Comparison of ENCODE assay signal across 11 cellular contexts in genomic region chr6:29827579-29828470, GRCh38. TPM values are rescaled to one million over a fixed set of nuclear protein-coding genes. Genes with fewer than 3 reads are reported as not detected.
DNase-seq lines count a peak whose midpoint lies in the region; ATAC-seq and TF ChIP-seq lines count a peak whose summit lies in the region.
"Had no signal": no experiment of that assay in that cellular context is flagged by ENCODE, and none has a peak within 500 bp of the region (broad histone marks: within the 10 kb centered on the region; RNA-seq: fewer than 3 reads in every experiment).

Gene HLA-G (plus strand): TSS chr6:29827825. CDS start chr6:29827845, 20 bp downstream.

- no peaks in the 10 kb centered on the region for H3K79me2 ChIP-seq in neural progenitor cell (ENCODE audit: low read depth)

- H3K27ac Mint-ChIP-seq in CD14-positive monocyte (no peak within 1 kb of the TSS), T-helper 17 cell (no peak within 1 kb of the TSS), glutamatergic neuron (ENCODE audit: unreplicated experiment) (no peak within 1 kb of the TSS), neural progenitor cell (no peak within 1 kb of the TSS)

- no peak within 1 kb of the TSS for H3K27ac ChIP-seq in neural progenitor cell

- H3K9ac ChIP-seq in neural progenitor cell, result no peak within 1 kb of the TSS

- DNase-seq in CD14-positive monocyte (ENCODE audit: low spot score) (no peak), T-helper 17 cell (no peak), glutamatergic neuron (no peak), neural progenitor cell (ENCODE audit: low spot score) (peak; percentile 16), NCI-H774 (lab: John Stamatoyannopoulos, UW) (no peak), SKM-1 (lab: John Stamatoyannopoulos, UW; ENCODE audit: unreplicated experiment) (no peak), HPDE6-E6E7 (ENCODE audit: extremely low spot score) (no peak), H4 (ENCODE audit: low spot score) (no peak)
- DNase-seq: DMS153, hypothalamus, NCI-H1105 treated with DMSO at 0.1 percent for 48 hours had no signal

- H3K27me3 Mint-ChIP-seq in CD14-positive monocyte (ENCODE audit: low read depth in 3 of 3) (peaks cover 76 to 92% (median 79%) of the 10 kb centered on the region in 3 donors), T-helper 17 cell (peaks cover 74% of the 10 kb centered on the region), glutamatergic neuron (ENCODE audit: unreplicated experiment) (peaks cover 16% of the 10 kb centered on the region), neural progenitor cell (ENCODE audit: insufficient read depth, low read depth) (peaks cover 63% of the 10 kb centered on the region)

- H3K9me3 ChIP-seq in T-helper 17 cell (ENCODE audit: control insufficient read depth, low read length, poor library complexity, severe bottlenecking) (no peaks in the 10 kb centered on the region), neural progenitor cell (ENCODE audit: low read depth) (no peaks in the 10 kb centered on the region)

- ATAC-seq in T-helper 17 cell, result peak; percentile 32

- no peak for TF ChIP-seq CTCF in CD14-positive monocyte (IDR thresholded peaks at IDR 0.05)
- no peak for TF ChIP-seq CTCF in glutamatergic neuron (IDR thresholded peaks at IDR 0.05; ENCODE audit: partially characterized antibody, unreplicated experiment)
- TF ChIP-seq CTCF in neural progenitor cell (IDR thresholded peaks at IDR 0.05), result no peak

- peaks cover 0 to 3% of the 10 kb centered on the region in 2 donors for H3K36me3 Mint-ChIP-seq in CD14-positive monocyte
- H3K36me3 Mint-ChIP-seq in T-helper 17 cell (ENCODE audit: low read depth), result peaks cover 6% of the 10 kb centered on the region
- H3K36me3 Mint-ChIP-seq in glutamatergic neuron (ENCODE audit: unreplicated experiment), result peaks cover 13% of the 10 kb centered on the region
- no peaks in the 10 kb centered on the region for H3K36me3 Mint-ChIP-seq in neural progenitor cell

- H4K20me1 ChIP-seq in neural progenitor cell (ENCODE audit: low read depth), result no peaks in the 10 kb centered on the region

- H3K27me3 ChIP-seq in neural progenitor cell, result peaks cover 87% of the 10 kb centered on the region

- no peaks in the 10 kb centered on the region for H3K36me3 ChIP-seq in neural progenitor cell

- intact Hi-C loops in CD14-positive monocyte (cut with micrococcal nuclease), result no loop called here

- H2AFZ ChIP-seq in neural progenitor cell (replicated peaks), result peak within 1 kb of the TSS; percentile 82

- peak within 1 kb of the TSS; percentile 88 for H3K4me2 ChIP-seq in neural progenitor cell

- H3F3A ChIP-seq in neural progenitor cell (ENCODE audit: low read depth), result no peaks in the 10 kb centered on the region

- H3K4me1 ChIP-seq in neural progenitor cell, result no peaks in the 10 kb centered on the region

- H3K9me3 Mint-ChIP-seq in CD14-positive monocyte (peaks cover 0 to 10% (median 3%) of the 10 kb centered on the region in 7 donors), glutamatergic neuron (ENCODE audit: unreplicated experiment) (peaks cover 7% of the 10 kb centered on the region), neural progenitor cell (peaks cover 8% of the 10 kb centered on the region)

- H3K4me1 Mint-ChIP-seq in CD14-positive monocyte (peaks cover 10% of the 10 kb centered on the region), T-helper 17 cell (peaks cover 12% of the 10 kb centered on the region), glutamatergic neuron (ENCODE audit: low read depth, unreplicated experiment) (no peaks in the 10 kb centered on the region), neural progenitor cell (peaks cover 4% of the 10 kb centered on the region)

- H3K4me3 Mint-ChIP-seq in CD14-positive monocyte, result peak within 1 kb of the TSS; percentile 14 to 80
- H3K4me3 Mint-ChIP-seq in T-helper 17 cell, result peak within 1 kb of the TSS; percentile 77
- peak within 1 kb of the TSS; percentile 52 for H3K4me3 Mint-ChIP-seq in glutamatergic neuron (ENCODE audit: unreplicated experiment)
- peak within 1 kb of the TSS; percentile 38 for H3K4me3 Mint-ChIP-seq in neural progenitor cell

- H3K4me3 ChIP-seq in neural progenitor cell, result peak within 1 kb of the TSS; percentile 47

RNA-seq across cellular contexts. Expression of gene HLA-G, which starts in this region (rescaled TPM):
- polyA plus RNA-seq in CD14-positive monocyte, result under 1 TPM; 0.12 to 0.89 TPM
- total RNA-seq in T-helper 17 cell (under 1 TPM in 1 of 2 donors, not detected in 1; 0.85 TPM), glutamatergic neuron (ENCODE audit: unreplicated experiment) (not detected), neural progenitor cell (ENCODE audit: low replicate concordance) (not detected in 2 replicates)
- total RNA-seq in H4 (2014; rRNA removed; shearing (Covaris generic)), result not detected in 2 replicates

Comparison
In these comparisons a context has a peak if more than half of its experiments do, and no peak if none do; other contexts are left out.
1. Peak in ATAC-seq in T-helper 17 cell; RNA of the gene not detected or under 1 TPM.
2. Peak in DNase-seq, H3K4me3 ChIP-seq and H3K4me2 ChIP-seq in neural progenitor cell; RNA of the gene not detected or under 1 TPM.